Comparison of ENCODE assay signal across 20 cellular contexts in genomic region chr19:19649580-19649995, GRCh38. TPM values are rescaled to one million over a fixed set of nuclear protein-coding genes. Genes with fewer than 3 reads are reported as not detected.
DNase-seq lines count a peak whose midpoint lies in the region; ATAC-seq, FAIRE-seq and TF ChIP-seq lines count a peak whose summit lies in the region.
"Had no signal": no experiment of that assay in that cellular context is flagged by ENCODE, and none has a peak within 500 bp of the region (broad histone marks: within the 10 kb centered on the region; RNA-seq: fewer than 3 reads in every experiment).

No MANE protein-coding gene starts in this region.

- peak overlapping the region in 2 of 3 donors; percentile 57 to 85 for H3K27ac Mint-ChIP-seq in IgD-negative memory B cell

- ATAC-seq in HepG2 (no peak), right lobe of liver (no peak), GM19023 (IDR thresholded peaks at IDR 0.05; ENCODE audit: unreplicated experiment) (no peak), HG03025 (IDR thresholded peaks at IDR 0.05; ENCODE audit: low FRiP score, unreplicated experiment) (no peak)
- ATAC-seq: Right ventricle myocardium inferior had no signal

- H2AFZ ChIP-seq in HepG2 (ENCODE audit: low read length) = no peak overlapping the region

- no peak for TF ChIP-seq CTCF in HepG2 (CRISPR knock-in tag; IDR thresholded peaks at IDR 0.05)
- no peak for TF ChIP-seq CTCF in right lobe of liver (IDR thresholded peaks at IDR 0.05)

- in situ Hi-C loops in HepG2 (cut with HindIII; ENCODE audit: extremely low pct_ligation_motif_present, low pct_unique_long_range_greater_than_20kb) = no loop called here

- intact Hi-C loops in HepG2 (cut with micrococcal nuclease; ENCODE audit: unreplicated experiment) = no loop called here
- intact Hi-C loops in right lobe of liver (cut with DNase I) = loop anchor here (5.0 kb wide), 1 partner anchor 117 kb away; no protein-coding TSS in a partner anchor

- no peak for FAIRE-seq in HepG2 (lab: Jason Lieb, UNC)

- DNase-seq in HepG2 (ENCODE audit: low spot score) (no peak), right lobe of liver (no peak), epidermal melanocyte (ENCODE audit: insufficient read length, low spot score) (peak; percentile 8), NCI-H1417 (lab: John Stamatoyannopoulos, UW) (no peak)
- DNase-seq: ACHN; BE2C; CD8-positive, alpha-beta memory T cell; DMS 273 treated with DMSO at 0.1 percent for 48 hours; EL; KBM-7; NCI-H1092 treated with DMSO at 0.1 percent for 48 hours; NCI-H1694 treated with DMSO at 0.1 percent for 48 hours; NCI-H446; SK-N-SH had no signal

- peak overlapping the region in 1 of 4 donors; percentile 27 for H3K4me3 Mint-ChIP-seq in IgD-negative memory B cell
- H3K4me3 Mint-ChIP-seq: CD8-positive, alpha-beta memory T cell had no signal

- H3K9me3 Mint-ChIP-seq in IgD-negative memory B cell = no peaks in the 10 kb centered on the region
- H3K9me3 Mint-ChIP-seq: CD8-positive, alpha-beta memory T cell had no signal

- H4K20me1 ChIP-seq in HepG2 (ENCODE audit: insufficient read depth, low read length) = no peaks in the 10 kb centered on the region

- CTCF ChIA-PET in HepG2 (lab: Yijun Ruan, JAX; ENCODE audit: low intra/inter-chr PET ratio, low total read pairs) = no interaction called here

- H3K36me3 Mint-ChIP-seq in IgD-negative memory B cell = peaks cover 5% of the 10 kb centered on the region

- H3K27me3 ChIP-seq in HepG2 (ENCODE audit: control insufficient read depth in 1 of 2, insufficient read depth in 2 of 2, low read length in 2 of 2) (no peaks in the 10 kb centered on the region), right lobe of liver (no peaks in the 10 kb centered on the region)
- H3K27me3 ChIP-seq: BE2C had no signal

- peaks cover 0 to 1% (median 0%) of the 10 kb centered on the region in 3 donors for H3K4me1 Mint-ChIP-seq in IgD-negative memory B cell

- H3K9ac ChIP-seq in HepG2 (ENCODE audit: insufficient read depth, low read depth, low read length) = no peak overlapping the region
- H3K9ac ChIP-seq: SK-N-SH had no signal

- TF ChIP-seq POLR2A in HepG2 (IDR thresholded peaks at IDR 0.05; ENCODE audit: insufficient read depth in 1 of 2, low read depth in 2 of 2, low read length in 2 of 2) (no peak), right lobe of liver (IDR thresholded peaks at IDR 0.05) (no peak)

- H3K4me3 ChIP-seq in HepG2 (replicated peaks in 1 of 3; ENCODE audit: insufficient read depth in 1 of 3, low read depth in 2 of 3, low read length in 3 of 3) (no peak overlapping the region), right lobe of liver (no peak overlapping the region)
- H3K4me3 ChIP-seq: HAP-1 had no signal

- 98% methylated on average over 10 of the region's 22 CpGs for WGBS in HepG2 (ENCODE audit: low lambda C conversion rate)
- WGBS in right lobe of liver (ENCODE audit: insufficient coverage, low coverage, low lambda C conversion rate, missing lambda C conversion rate) = no CpG with 5 or more reads among the region's 22 CpGs

- peaks cover 45 to 89% of the 10 kb centered on the region in 2 experiments; a peak in 4 of 5 replicates for H3K36me3 ChIP-seq in HepG2 (replicated peaks in 1 of 2; ENCODE audit: control insufficient read depth in 1 of 2, insufficient read depth in 2 of 2, low read length in 2 of 2)
- peaks cover 0 to 79% (median 31%) of the 10 kb centered on the region in 4 donors for H3K36me3 ChIP-seq in right lobe of liver

- TF ChIP-seq RAD21 in HepG2 (CRISPR knock-in tag; IDR thresholded peaks at IDR 0.05) = no peak

- H3K27me3 Mint-ChIP-seq in IgD-negative memory B cell = peaks cover 1% of the 10 kb centered on the region

- TF ChIP-seq EP300 in HepG2 (IDR thresholded peaks at IDR 0.05; ENCODE audit: low read depth in 2 of 2, low read length in 2 of 2) (no peak), HepG2 (CRISPR knock-in tag; IDR thresholded peaks at IDR 0.05; ENCODE audit: borderline replicate concordance) (no peak)

- H3K4me1 ChIP-seq in HepG2 (ENCODE audit: insufficient read depth, low read length) (no peaks in the 10 kb centered on the region), right lobe of liver (no peaks in the 10 kb centered on the region)
- H3K4me1 ChIP-seq: BE2C, HAP-1 had no signal

- H3K27ac ChIP-seq in HepG2 (ENCODE audit: extremely low read length, insufficient read depth, low read length) (no peak overlapping the region), right lobe of liver (no peak overlapping the region)

- BruUV-seq in HepG2 (replicated peaks; lab: Mats Ljungman, UMichigan) = no TSS peak

- H3K4me2 ChIP-seq in HepG2 (ENCODE audit: low read depth, low read length) = no peak overlapping the region
- H3K4me2 ChIP-seq: SK-N-SH had no signal

- H3K9me3 ChIP-seq in HepG2 (ENCODE audit: low read length) = no peaks in the 10 kb centered on the region
- H3K9me3 ChIP-seq in right lobe of liver = no peaks in the 10 kb centered on the region
- H3K9me3 ChIP-seq: BE2C, HAP-1, SK-N-SH had no signal

- H3K79me2 ChIP-seq in HepG2 (ENCODE audit: insufficient read depth, low read length) = no peaks in the 10 kb centered on the region

- POLR2A ChIA-PET in HepG2 (lab: Yijun Ruan, JAX) = interaction anchor here (1.5 kb wide), 1 partner anchor 14 kb away, joined by 4 read pairs; the partner anchor contains the start of gene ATP13A1

RNA-seq across cellular contexts. Expression of gene GMIP, which starts 6.1 kb away (rescaled TPM):
- 1.3 and 1.8 TPM in 2 replicates for total RNA-seq in HepG2 (2016; rRNA removed; fragmentation: Illumina TruSeq; extraction: Trizol)
- 0.88 and 1.5 TPM in 2 replicates for total RNA-seq in HepG2 (2016; cell fraction: cytosol; rRNA removed; fragmentation: Illumina TruSeq; extraction: Trizol; ENCODE audit: low read depth)
- 1.4 and 1.5 TPM in 2 replicates for total RNA-seq in HepG2 (2016; cell fraction: insoluble cytoplasmic fraction; rRNA removed; fragmentation: Illumina TruSeq; extraction: Trizol)
- total RNA-seq in HepG2 (2016; cell fraction: membrane; rRNA removed; fragmentation: Illumina TruSeq; extraction: Trizol) = 0.80 and 1.5 TPM in 2 replicates
- total RNA-seq in HepG2 (2016; cell fraction: nucleus; rRNA removed; fragmentation: Illumina TruSeq; extraction: Trizol) = 1.7 and 2.0 TPM in 2 replicates
- polyA plus RNA-seq in HepG2 (2011; rRNA removed) = 1.4 and 1.5 TPM in 2 replicates
- 0.62 and 0.71 TPM in 2 replicates for polyA plus RNA-seq in HepG2 (2011; cell fraction: cytosol; rRNA removed)
- polyA plus RNA-seq in HepG2 (2011; cell fraction: nucleus; rRNA removed) = 16.5 and 21.4 TPM in 2 replicates
- polyA plus RNA-seq in HepG2 (2012) = 2.1 and 3.2 TPM in 2 replicates
- 0.38 and 0.47 TPM in 2 replicates for polyA plus RNA-seq in HepG2 (2016; cell fraction: cytosol; fragmentation: Illumina TruSeq; extraction: Trizol; ENCODE audit: low read depth)
- polyA plus RNA-seq in HepG2 (2016; cell fraction: insoluble cytoplasmic fraction; fragmentation: Illumina TruSeq; extraction: Trizol; ENCODE audit: low read depth) = 1.8 and 2.2 TPM in 2 replicates
- 0.83 and 0.98 TPM in 2 replicates for polyA plus RNA-seq in HepG2 (2016; cell fraction: membrane; fragmentation: Illumina TruSeq; extraction: Trizol; ENCODE audit: low read depth)
- 4.6 and 6.5 TPM in 2 replicates for polyA plus RNA-seq in HepG2 (2016; cell fraction: nucleus; fragmentation: Illumina TruSeq; extraction: Trizol; ENCODE audit: insufficient read depth, low read depth)
- 1.3 and 6.5 TPM in 2 replicates for polyA minus RNA-seq in HepG2 (2011; rRNA and poly(A)+ RNA removed; ENCODE audit: low replicate concordance)
- polyA minus RNA-seq in HepG2 (2011; cell fraction: cytosol; rRNA and poly(A)+ RNA removed) = 0.79 and 2.2 TPM in 2 replicates
- 2.4 and 3.0 TPM in 2 replicates for polyA minus RNA-seq in HepG2 (2011; cell fraction: nucleus; rRNA and poly(A)+ RNA removed)
- 1 to 10 TPM; 3.5 to 8.0 (median 4.4) TPM for total RNA-seq in right lobe of liver
- 72.4 TPM for polyA plus RNA-seq in IgD-negative memory B cell

RNA-seq across cellular contexts. Expression of gene ATP13A1, which starts 13.9 kb away (rescaled TPM):
- 9.8 and 23.2 TPM in 2 replicates for total RNA-seq in HepG2 (2016; rRNA removed; fragmentation: Illumina TruSeq; extraction: Trizol)
- total RNA-seq in HepG2 (2016; cell fraction: cytosol; rRNA removed; fragmentation: Illumina TruSeq; extraction: Trizol; ENCODE audit: low read depth) = 8.5 and 9.9 TPM in 2 replicates
- total RNA-seq in HepG2 (2016; cell fraction: insoluble cytoplasmic fraction; rRNA removed; fragmentation: Illumina TruSeq; extraction: Trizol) = 5.9 and 25.7 TPM in 2 replicates
- 11.2 and 13.7 TPM in 2 replicates for total RNA-seq in HepG2 (2016; cell fraction: membrane; rRNA removed; fragmentation: Illumina TruSeq; extraction: Trizol)
- total RNA-seq in HepG2 (2016; cell fraction: nucleus; rRNA removed; fragmentation: Illumina TruSeq; extraction: Trizol) = 38.0 and 41.5 TPM in 2 replicates
- polyA plus RNA-seq in HepG2 (2011; rRNA removed) = 41.0 and 41.7 TPM in 2 replicates
- 10.1 and 16.3 TPM in 2 replicates for polyA plus RNA-seq in HepG2 (2011; cell fraction: cytosol; rRNA removed)
- 461 and 645 TPM in 2 replicates for polyA plus RNA-seq in HepG2 (2011; cell fraction: nucleus; rRNA removed)
- 25.9 and 38.7 TPM in 2 replicates for polyA plus RNA-seq in HepG2 (2012)
- 4.4 and 5.2 TPM in 2 replicates for polyA plus RNA-seq in HepG2 (2016; cell fraction: cytosol; fragmentation: Illumina TruSeq; extraction: Trizol; ENCODE audit: low read depth)
- polyA plus RNA-seq in HepG2 (2016; cell fraction: insoluble cytoplasmic fraction; fragmentation: Illumina TruSeq; extraction: Trizol; ENCODE audit: low read depth) = 7.4 and 11.3 TPM in 2 replicates
- 8.0 and 10.2 TPM in 2 replicates for polyA plus RNA-seq in HepG2 (2016; cell fraction: membrane; fragmentation: Illumina TruSeq; extraction: Trizol; ENCODE audit: low read depth)
- polyA plus RNA-seq in HepG2 (2016; cell fraction: nucleus; fragmentation: Illumina TruSeq; extraction: Trizol; ENCODE audit: insufficient read depth, low read depth) = 159 and 170 TPM in 2 replicates
- polyA minus RNA-seq in HepG2 (2011; rRNA and poly(A)+ RNA removed; ENCODE audit: low replicate concordance) = 80.6 and 93.0 TPM in 2 replicates
- 18.7 and 21.6 TPM in 2 replicates for polyA minus RNA-seq in HepG2 (2011; cell fraction: cytosol; rRNA and poly(A)+ RNA removed)
- 57.6 and 63.4 TPM in 2 replicates for polyA minus RNA-seq in HepG2 (2011; cell fraction: nucleus; rRNA and poly(A)+ RNA removed)
- total RNA-seq in right lobe of liver = 100 to 1,000 TPM in 1 of 6 experiments, 10 to 100 TPM in 5; 26.3 to 159 (median 28.0) TPM
- 59.0 TPM for polyA plus RNA-seq in IgD-negative memory B cell

RNA-seq across cellular contexts. Expression of gene ZNF101, which starts 19.1 kb away (rescaled TPM):
- total RNA-seq in HepG2 (2016; rRNA removed; fragmentation: Illumina TruSeq; extraction: Trizol) (28.9 and 35.3 TPM in 2 replicates), right lobe of liver (1 to 10 TPM; 1.7 to 5.1 (median 3.0) TPM)
- 5.8 and 9.2 TPM in 2 replicates for total RNA-seq in HepG2 (2016; cell fraction: cytosol; rRNA removed; fragmentation: Illumina TruSeq; extraction: Trizol; ENCODE audit: low read depth)
- 30.1 and 36.1 TPM in 2 replicates for total RNA-seq in HepG2 (2016; cell fraction: insoluble cytoplasmic fraction; rRNA removed; fragmentation: Illumina TruSeq; extraction: Trizol)
- total RNA-seq in HepG2 (2016; cell fraction: membrane; rRNA removed; fragmentation: Illumina TruSeq; extraction: Trizol) = 18.6 and 18.7 TPM in 2 replicates
- total RNA-seq in HepG2 (2016; cell fraction: nucleus; rRNA removed; fragmentation: Illumina TruSeq; extraction: Trizol) = 18.7 and 19.2 TPM in 2 replicates
- polyA plus RNA-seq in HepG2 (2011; rRNA removed) (10.9 and 12.9 TPM in 2 replicates), IgD-negative memory B cell (32.2 TPM)
- 5.0 and 7.2 TPM in 2 replicates for polyA plus RNA-seq in HepG2 (2011; cell fraction: cytosol; rRNA removed)
- 5.5 and 6.9 TPM in 2 replicates for polyA plus RNA-seq in HepG2 (2011; cell fraction: nucleus; rRNA removed)
- polyA plus RNA-seq in HepG2 (2012) = 7.8 and 8.8 TPM in 2 replicates
- polyA plus RNA-seq in HepG2 (2016; cell fraction: cytosol; fragmentation: Illumina TruSeq; extraction: Trizol; ENCODE audit: low read depth) = 4.9 and 6.0 TPM in 2 replicates
- polyA plus RNA-seq in HepG2 (2016; cell fraction: insoluble cytoplasmic fraction; fragmentation: Illumina TruSeq; extraction: Trizol; ENCODE audit: low read depth) = 24.4 and 28.4 TPM in 2 replicates
- 9.1 and 9.6 TPM in 2 replicates for polyA plus RNA-seq in HepG2 (2016; cell fraction: membrane; fragmentation: Illumina TruSeq; extraction: Trizol; ENCODE audit: low read depth)
- polyA plus RNA-seq in HepG2 (2016; cell fraction: nucleus; fragmentation: Illumina TruSeq; extraction: Trizol; ENCODE audit: insufficient read depth, low read depth) = 23.5 and 25.1 TPM in 2 replicates
- polyA minus RNA-seq in HepG2 (2011; rRNA and poly(A)+ RNA removed; ENCODE audit: low replicate concordance) = 4.7 and 7.8 TPM in 2 replicates
- polyA minus RNA-seq in HepG2 (2011; cell fraction: cytosol; rRNA and poly(A)+ RNA removed) = 6.7 and 11.7 TPM in 2 replicates
- polyA minus RNA-seq in HepG2 (2011; cell fraction: nucleus; rRNA and poly(A)+ RNA removed) = 16.0 and 18.4 TPM in 2 replicates

RNA-seq across cellular contexts. Expression of gene LPAR2, which starts 21.6 kb away (rescaled TPM):
- total RNA-seq in HepG2 (2016; rRNA removed; fragmentation: Illumina TruSeq; extraction: Trizol) = 0.72 and 0.86 TPM in 2 replicates
- total RNA-seq in HepG2 (2016; cell fraction: cytosol; rRNA removed; fragmentation: Illumina TruSeq; extraction: Trizol; ENCODE audit: low read depth) = not detected in 2 replicates
- total RNA-seq in HepG2 (2016; cell fraction: insoluble cytoplasmic fraction; rRNA removed; fragmentation: Illumina TruSeq; extraction: Trizol) = 0.27 and 0.82 TPM in 2 replicates
- total RNA-seq in HepG2 (2016; cell fraction: membrane; rRNA removed; fragmentation: Illumina TruSeq; extraction: Trizol) = 0.19 TPM in 1 of 2 replicates, not detected in the other
- total RNA-seq in HepG2 (2016; cell fraction: nucleus; rRNA removed; fragmentation: Illumina TruSeq; extraction: Trizol) = 0.50 and 1.2 TPM in 2 replicates
- polyA plus RNA-seq in HepG2 (2011; rRNA removed) = 3.6 TPM in 2 replicates
- 0.54 and 0.72 TPM in 2 replicates for polyA plus RNA-seq in HepG2 (2011; cell fraction: cytosol; rRNA removed)
- 37.6 and 51.5 TPM in 2 replicates for polyA plus RNA-seq in HepG2 (2011; cell fraction: nucleus; rRNA removed)
- polyA plus RNA-seq in HepG2 (2012) = 4.0 and 4.3 TPM in 2 replicates
- 0.12 and 0.14 TPM in 2 replicates for polyA plus RNA-seq in HepG2 (2016; cell fraction: cytosol; fragmentation: Illumina TruSeq; extraction: Trizol; ENCODE audit: low read depth)
- 0.24 and 0.39 TPM in 2 replicates for polyA plus RNA-seq in HepG2 (2016; cell fraction: insoluble cytoplasmic fraction; fragmentation: Illumina TruSeq; extraction: Trizol; ENCODE audit: low read depth)
- polyA plus RNA-seq in HepG2 (2016; cell fraction: membrane; fragmentation: Illumina TruSeq; extraction: Trizol; ENCODE audit: low read depth) = not detected in 2 replicates
- polyA plus RNA-seq in HepG2 (2016; cell fraction: nucleus; fragmentation: Illumina TruSeq; extraction: Trizol; ENCODE audit: insufficient read depth, low read depth) = 6.2 and 6.6 TPM in 2 replicates
- 1.3 and 4.7 TPM in 2 replicates for polyA minus RNA-seq in HepG2 (2011; rRNA and poly(A)+ RNA removed; ENCODE audit: low replicate concordance)
- polyA minus RNA-seq in HepG2 (2011; cell fraction: cytosol; rRNA and poly(A)+ RNA removed) = not detected in 2 replicates
- polyA minus RNA-seq in HepG2 (2011; cell fraction: nucleus; rRNA and poly(A)+ RNA removed) = 1.6 and 5.4 TPM in 2 replicates
- 1 to 10 TPM; 1.7 to 2.7 (median 2.2) TPM for total RNA-seq in right lobe of liver
- 14.3 TPM for polyA plus RNA-seq in IgD-negative memory B cell

RNA-seq across cellular contexts. Expression of gene PBX4, which starts 31.1 kb away (rescaled TPM):
- not detected in 2 replicates for total RNA-seq in HepG2 (2016; rRNA removed; fragmentation: Illumina TruSeq; extraction: Trizol)
- total RNA-seq in HepG2 (2016; cell fraction: cytosol; rRNA removed; fragmentation: Illumina TruSeq; extraction: Trizol; ENCODE audit: low read depth) = not detected in 2 replicates
- not detected in 2 replicates for total RNA-seq in HepG2 (2016; cell fraction: insoluble cytoplasmic fraction; rRNA removed; fragmentation: Illumina TruSeq; extraction: Trizol)
- not detected in 2 replicates for total RNA-seq in HepG2 (2016; cell fraction: membrane; rRNA removed; fragmentation: Illumina TruSeq; extraction: Trizol)
- not detected in 2 replicates for total RNA-seq in HepG2 (2016; cell fraction: nucleus; rRNA removed; fragmentation: Illumina TruSeq; extraction: Trizol)
- polyA plus RNA-seq in HepG2 (2011; rRNA removed) = not detected in 2 replicates
- polyA plus RNA-seq in HepG2 (2011; cell fraction: cytosol; rRNA removed) = not detected in 2 replicates
- not detected in 2 replicates for polyA plus RNA-seq in HepG2 (2011; cell fraction: nucleus; rRNA removed)
- not detected in 2 replicates for polyA plus RNA-seq in HepG2 (2012)
- polyA plus RNA-seq in HepG2 (2016; cell fraction: cytosol; fragmentation: Illumina TruSeq; extraction: Trizol; ENCODE audit: low read depth) = not detected in 2 replicates
- polyA plus RNA-seq in HepG2 (2016; cell fraction: insoluble cytoplasmic fraction; fragmentation: Illumina TruSeq; extraction: Trizol; ENCODE audit: low read depth) = not detected in 2 replicates
- not detected in 2 replicates for polyA plus RNA-seq in HepG2 (2016; cell fraction: membrane; fragmentation: Illumina TruSeq; extraction: Trizol; ENCODE audit: low read depth)
- polyA plus RNA-seq in HepG2 (2016; cell fraction: nucleus; fragmentation: Illumina TruSeq; extraction: Trizol; ENCODE audit: insufficient read depth, low read depth) = not detected in 2 replicates
- polyA minus RNA-seq in HepG2 (2011; rRNA and poly(A)+ RNA removed; ENCODE audit: low replicate concordance) = 2.6 TPM in 1 of 2 replicates, not detected in the other
- polyA minus RNA-seq in HepG2 (2011; cell fraction: cytosol; rRNA and poly(A)+ RNA removed) = not detected in 2 replicates
- not detected in 2 replicates for polyA minus RNA-seq in HepG2 (2011; cell fraction: nucleus; rRNA and poly(A)+ RNA removed)
- under 1 TPM in 1 of 6 experiments, not detected in 5; 0.87 TPM for total RNA-seq in right lobe of liver
- 4.1 TPM for polyA plus RNA-seq in IgD-negative memory B cell
- total RNA-seq: HT1080, Right ventricle myocardium inferior had no signal
